25 cellular contexts compared by ENCODE assay signal in the genomic region with DNA sequence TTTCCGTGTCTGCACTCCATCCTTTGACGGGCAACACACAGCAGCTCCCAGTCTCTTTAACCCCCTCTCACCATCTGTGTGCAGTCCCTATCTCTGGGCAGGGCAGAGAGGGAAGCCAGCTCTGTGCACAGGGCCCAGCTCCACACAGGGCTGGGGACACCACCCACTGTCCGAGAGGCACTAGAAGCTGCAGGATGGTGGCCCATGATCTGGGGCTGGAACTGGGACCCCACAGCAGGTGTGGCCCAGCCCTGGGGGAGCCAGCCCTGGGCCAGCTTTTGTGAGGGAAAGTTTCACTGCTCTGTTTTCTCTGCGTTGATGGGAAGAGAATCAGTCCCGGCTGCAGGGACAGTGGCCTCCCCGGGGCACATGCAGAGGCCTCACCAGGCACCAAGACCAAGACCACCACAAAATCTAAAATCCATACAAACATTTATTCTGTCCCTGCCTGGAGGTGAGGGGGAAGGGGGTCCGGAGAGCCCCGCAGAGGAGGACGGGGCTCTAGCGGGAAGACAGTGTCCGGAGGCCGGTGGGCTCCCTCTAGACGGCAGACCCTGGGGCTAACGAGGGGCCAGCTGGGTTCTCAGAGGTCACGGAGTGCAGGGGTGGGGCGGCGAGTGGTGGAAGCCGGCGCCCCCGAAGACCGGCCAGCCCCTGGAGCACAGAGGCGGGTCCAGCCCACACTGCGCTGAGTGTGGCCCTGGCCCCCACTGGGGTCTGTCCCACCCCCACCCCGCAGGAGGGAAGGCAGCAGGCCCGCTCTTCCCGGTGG. TPM values are rescaled to one million over a fixed set of nuclear protein-coding genes. Genes with fewer than 3 reads are reported as not detected.
DNase-seq lines count a peak whose midpoint lies in the region; ATAC-seq and TF ChIP-seq lines count a peak whose summit lies in the region.
"Had no signal": no experiment of that assay in that cellular context is flagged by ENCODE, and none has a peak within 500 bp of the region (broad histone marks: within the 10 kb centered on the region; RNA-seq: fewer than 3 reads in every experiment).

No MANE protein-coding gene starts in this region.

- H3K4me2 ChIP-seq in mammary epithelial cell (ENCODE audit: insufficient read depth, low read depth, low read length) (no peak overlapping the region), HCT116 (ENCODE audit: low read length) (no peak overlapping the region)
- H3K4me2 ChIP-seq: GM23338, KMS-11 had no signal

- peaks cover 10% of the 10 kb centered on the region for H3K36me3 ChIP-seq in mammary epithelial cell (ENCODE audit: insufficient read depth, low read length)
- H3K36me3 ChIP-seq in HCT116 (ENCODE audit: control insufficient read depth in 1 of 2, insufficient read depth in 2 of 2, low read length in 2 of 2): peaks cover 12 to 15% of the 10 kb centered on the region in 2 experiments

- POLR2A ChIA-PET in MCF 10A (lab: Yijun Ruan, JAX) (interaction anchor here (0.6 to 1.2 kb wide), 2 partner anchors 11 to 31 kb away, joined by 3 read pairs; no protein-coding TSS in a partner anchor), HCT116 (lab: Charles Lee) (no interaction called here)

- no peak overlapping the region for H3K27ac Mint-ChIP-seq in MCF 10A (ENCODE audit: low read depth, unreplicated experiment)
- H3K27ac Mint-ChIP-seq in T-helper 17 cell: no peak overlapping the region
- H3K27ac Mint-ChIP-seq in stimulated activated naive B cell treated with anti-CD40 and anti-IgM and Interleukin-4, amounts not matched to agents 10 μg/mL and 1 μg/mL and 100 μg/mL, for 72 hours: peak overlapping the region; percentile 42
- H3K27ac Mint-ChIP-seq: B cell; GM23338; T-helper 1 cell treated with Interleukin-12 subunit alpha and Interleukin-12 subunit beta and Interleukin-4 antibody, amounts not matched to agents 30 μg/mL and 1 μg/mL, for 36 hours had no signal

- no peaks in the 10 kb centered on the region for H3K79me2 ChIP-seq in mammary epithelial cell (ENCODE audit: insufficient read depth, low read length)
- H3K79me2 ChIP-seq in HCT116 (ENCODE audit: insufficient read depth, low read length): no peaks in the 10 kb centered on the region

- no peak for ATAC-seq in HCT116
- no peak for ATAC-seq in T-helper 17 cell
- ATAC-seq in stimulated activated naive B cell treated with anti-CD40 and anti-IgM and Interleukin-4, amounts not matched to agents 10 μg/mL and 1 μg/mL and 100 μg/mL, for 72 hours (replicated peaks): no peak
- no peak for ATAC-seq in GM19035 (IDR thresholded peaks at IDR 0.05; ENCODE audit: unreplicated experiment)
- ATAC-seq: GM12878, GM23338, Right ventricle myocardium inferior had no signal

- in situ Hi-C loops in mammary epithelial cell (cut with MboI; ENCODE audit: low sequenced_read_pairs in 2 of 2): no loop called here

- no peak for TF ChIP-seq RAD21 in HCT116 (IDR thresholded peaks at IDR 0.05; ENCODE audit: low read depth)

- H3K27me3 ChIP-seq in mammary epithelial cell (ENCODE audit: insufficient read depth, low read length) (no peaks in the 10 kb centered on the region), HCT116 (ENCODE audit: insufficient read depth, low read length) (no peaks in the 10 kb centered on the region)
- H3K27me3 ChIP-seq: SJSA1 had no signal

- dilution Hi-C loops in mammary epithelial cell (cut with HindIII; ENCODE audit: low sequenced_read_pairs): no loop called here

- H3K4me1 Mint-ChIP-seq in MCF 10A (ENCODE audit: insufficient read depth, unreplicated experiment): peaks cover 16% of the 10 kb centered on the region
- peaks cover 12% of the 10 kb centered on the region for H3K4me1 Mint-ChIP-seq in T-helper 17 cell
- H3K4me1 Mint-ChIP-seq in stimulated activated naive B cell treated with anti-CD40 and anti-IgM and Interleukin-4, amounts not matched to agents 10 μg/mL and 1 μg/mL and 100 μg/mL, for 72 hours: peaks cover 17 to 18% of the 10 kb centered on the region in 2 donors

- intact Hi-C loops in mammary epithelial cell (cut with micrococcal nuclease) (loop anchor here (5.0 kb wide), 1 partner anchor 208 kb away; the partner anchor contains the start of gene UQCR11), MCF 10A (cut with micrococcal nuclease) (no loop called here), HCT116 (cut with micrococcal nuclease) (loop anchor here (5.0 to 10.0 kb wide), 2 partner anchors 143 to 210 kb away; partner anchors contain the start of gene UQCR11)

- H3K4me3 ChIP-seq in mammary epithelial cell (replicated peaks in 1 of 3; ENCODE audit: insufficient read depth in 1 of 3, low read depth in 2 of 3, low read length in 3 of 3) (no peak overlapping the region), HCT116 (replicated peaks in 1 of 2; ENCODE audit: low read depth in 1 of 2, low read length in 2 of 2) (no peak overlapping the region)
- H3K4me3 ChIP-seq: GM12878, GM23338, HAP-1, SJSA1 had no signal

- DNase-seq in mammary epithelial cell (no peak), MCF 10A (ENCODE audit: unreplicated experiment) (no peak), HCT116 (ENCODE audit: low read depth, low spot score) (no peak), T-helper 17 cell (no peak), hippocampal formation (lab: John Stamatoyannopoulos, UW) (no peak)
- DNase-seq in stimulated activated naive B cell treated with anti-CD40 and anti-IgM and Interleukin-4, amounts not matched to agents 10 μg/mL and 1 μg/mL and 100 μg/mL, for 72 hours: no peak
- DNase-seq: CD4-positive, CD25-positive, alpha-beta regulatory T cell; DMS79 treated with DMSO at 0.1 percent for 48 hours; NCI-H1105 treated with DMSO at 0.1 percent for 48 hours; NCI-H2029 treated with DMSO at 0.1 percent for 48 hours; NCI-H2171; NCI-H345; NCI-H524; NCI-H774; NK-92 treated with Interleukin-12 subunit alpha and Interleukin-12 subunit beta, amount 100 ng/mL, for 24 hours; OCI-M1 had no signal

- H3K4me3 Mint-ChIP-seq in MCF 10A (ENCODE audit: unreplicated experiment) (no peak overlapping the region), T-helper 17 cell (peak overlapping the region; percentile 28)
- no peak overlapping the region for H3K4me3 Mint-ChIP-seq in stimulated activated naive B cell treated with anti-CD40 and anti-IgM and Interleukin-4, amounts not matched to agents 10 μg/mL and 1 μg/mL and 100 μg/mL, for 72 hours
- H3K4me3 Mint-ChIP-seq: B cell; CD4-positive, CD25-positive, alpha-beta regulatory T cell; GM23338; T-helper 1 cell treated with Interleukin-12 subunit alpha and Interleukin-12 subunit beta and Interleukin-4 antibody, amounts not matched to agents 30 μg/mL and 1 μg/mL, for 36 hours had no signal

- H3K9me3 ChIP-seq in mammary epithelial cell (replicated peaks; ENCODE audit: insufficient read depth, low read length) (no peaks in the 10 kb centered on the region), HCT116 (ENCODE audit: control insufficient read depth in 1 of 2, insufficient read depth in 1 of 2, low read depth in 1 of 2, low read length in 2 of 2) (no peaks in the 10 kb centered on the region), T-helper 17 cell (ENCODE audit: control insufficient read depth, low read length, poor library complexity, severe bottlenecking) (no peaks in the 10 kb centered on the region)
- H3K9me3 ChIP-seq: HAP-1, SJSA1 had no signal

- BruUV-seq in mammary epithelial cell (replicated peaks; lab: Mats Ljungman, UMichigan): TSS peak; percentile 67
- no TSS peak for BruUV-seq in MCF 10A (replicated peaks; lab: Mats Ljungman, UMichigan)
- BruUV-seq in HCT116 (replicated peaks; lab: Mats Ljungman, UMichigan): TSS peak; percentile 18

- 89% methylated on average over 12 of the region's 26 CpGs for WGBS in mammary epithelial cell (ENCODE audit: low coverage, missing lambda C conversion rate)

- H3K27me3 Mint-ChIP-seq in MCF 10A (ENCODE audit: insufficient read depth, unreplicated experiment) (no peaks in the 10 kb centered on the region), T-helper 17 cell (no peaks in the 10 kb centered on the region)
- no peaks in the 10 kb centered on the region for H3K27me3 Mint-ChIP-seq in stimulated activated naive B cell treated with anti-CD40 and anti-IgM and Interleukin-4, amounts not matched to agents 10 μg/mL and 1 μg/mL and 100 μg/mL, for 72 hours
- H3K27me3 Mint-ChIP-seq: B cell; CD4-positive, CD25-positive, alpha-beta regulatory T cell had no signal

- H3K9me3 Mint-ChIP-seq in MCF 10A (ENCODE audit: unreplicated experiment): no peaks in the 10 kb centered on the region
- H3K9me3 Mint-ChIP-seq in stimulated activated naive B cell treated with anti-CD40 and anti-IgM and Interleukin-4, amounts not matched to agents 10 μg/mL and 1 μg/mL and 100 μg/mL, for 72 hours: no peaks in the 10 kb centered on the region
- H3K9me3 Mint-ChIP-seq: GM23338; T-helper 1 cell treated with Interleukin-12 subunit alpha and Interleukin-12 subunit beta and Interleukin-4 antibody, amounts not matched to agents 30 μg/mL and 1 μg/mL, for 36 hours had no signal

- no peaks in the 10 kb centered on the region for H3K9me2 ChIP-seq in HCT116 (ENCODE audit: insufficient read depth)

- H3K36me3 Mint-ChIP-seq in MCF 10A (ENCODE audit: insufficient read depth, unreplicated experiment): peaks cover 32% of the 10 kb centered on the region
- no peaks in the 10 kb centered on the region for H3K36me3 Mint-ChIP-seq in T-helper 17 cell (ENCODE audit: low read depth)
- peaks cover 13 to 14% of the 10 kb centered on the region in 2 donors for H3K36me3 Mint-ChIP-seq in stimulated activated naive B cell treated with anti-CD40 and anti-IgM and Interleukin-4, amounts not matched to agents 10 μg/mL and 1 μg/mL and 100 μg/mL, for 72 hours

- RAD21 ChIA-PET in HCT116 (lab: Charles Lee; ENCODE audit: low non-redundant PET in 1 of 2, low total read pairs in 2 of 2, uncharacterized antibody in 2 of 2, unreplicated experiment in 2 of 2): no interaction called here

- no peak overlapping the region for H3K27ac ChIP-seq in mammary epithelial cell (ENCODE audit: insufficient read depth, low read depth, low read length)
- H3K27ac ChIP-seq in HCT116 (ENCODE audit: low read depth, low read length): peak overlapping the region; percentile 1; the same call in 1 of the 2 replicates
- H3K27ac ChIP-seq: KMS-11, SJSA1 had no signal

- TF ChIP-seq CTCF in mammary epithelial cell (conservative IDR thresholded peaks at IDR 0.05 in 1 of 2, IDR thresholded peaks at IDR 0.05 in 1 of 2; ENCODE audit: extremely low read depth in 1 of 2, insufficient read depth in 1 of 2, low read depth in 1 of 2, low read length in 2 of 2) (no peak), MCF 10A (IDR thresholded peaks at IDR 0.05; ENCODE audit: unreplicated experiment) (no peak), HCT116 (IDR thresholded peaks at IDR 0.05 in 2 of 3, conservative IDR thresholded peaks at IDR 0.05 in 1 of 3; ENCODE audit: borderline replicate concordance in 1 of 3, insufficient read depth in 1 of 3, low read depth in 2 of 3, low read length in 2 of 3) (no peak)

- TF ChIP-seq POLR2A in HCT116 (IDR thresholded peaks at IDR 0.05; ENCODE audit: borderline replicate concordance, extremely low read depth, insufficient read depth, insufficient read length): no peak

- H4K20me1 ChIP-seq in mammary epithelial cell (ENCODE audit: insufficient read depth, low read length): no peaks in the 10 kb centered on the region
- H4K20me1 ChIP-seq in HCT116 (ENCODE audit: insufficient read depth): no peaks in the 10 kb centered on the region

- peaks cover 16% of the 10 kb centered on the region for H3K4me1 ChIP-seq in mammary epithelial cell (ENCODE audit: insufficient read depth, low read length)
- peaks cover 20 to 37% of the 10 kb centered on the region in 2 experiments for H3K4me1 ChIP-seq in HCT116 (ENCODE audit: control insufficient read depth in 1 of 2, insufficient read depth in 2 of 2, low read length in 2 of 2)

- H3K9ac ChIP-seq in mammary epithelial cell (ENCODE audit: insufficient read depth, low read length) (no peak overlapping the region), HCT116 (ENCODE audit: low read length) (no peak overlapping the region)
- H3K9ac ChIP-seq: KMS-11 had no signal

- no peak overlapping the region for H2AFZ ChIP-seq in mammary epithelial cell (ENCODE audit: low read depth, low read length)
- no peak overlapping the region for H2AFZ ChIP-seq in HCT116 (ENCODE audit: low read depth, low read length, poor library complexity, severe bottlenecking)
- H2AFZ ChIP-seq: GM23338 had no signal

- CTCF ChIA-PET in mammary epithelial cell (lab: Charles Lee; ENCODE audit: low non-redundant PET): no interaction called here
- CTCF ChIA-PET in MCF 10A (lab: Yijun Ruan, JAX): interaction anchor here (0.6 to 2.1 kb wide), 5 partner anchors 11 to 269 kb away, joined by 3 to 15 read pairs (median 7); no protein-coding TSS in a partner anchor
- CTCF ChIA-PET in HCT116 (lab: Charles Lee): interaction anchor here (1.9 kb wide), 1 partner anchor 11 kb away, joined by 9 read pairs; no protein-coding TSS in a partner anchor

RNA-seq across cellular contexts. Expression of gene ATP8B3, which starts 2.9 kb away (rescaled TPM):
- total RNA-seq in mammary epithelial cell (1 to 10 TPM; 1.0 to 2.7 TPM), MCF 10A (2022) (5.6 and 9.3 TPM in 2 replicates), HCT116 (2021; ENCODE audit: unreplicated experiment) (17.0 TPM), T-helper 17 cell (1 to 10 TPM; 4.6 to 6.0 TPM)
- polyA plus RNA-seq in mammary epithelial cell: 5.3 TPM
- polyA minus RNA-seq in mammary epithelial cell: 10.5 TPM
- 15.6 and 16.5 TPM in 2 replicates for polyA plus RNA-seq in HCT116 (2012)

RNA-seq across cellular contexts. Expression of gene REXO1, which starts 33.3 kb away (rescaled TPM):
- total RNA-seq in mammary epithelial cell (10 to 100 TPM; 11.3 to 41.0 TPM), MCF 10A (2022) (28.7 and 36.4 TPM in 2 replicates), HCT116 (2021; ENCODE audit: unreplicated experiment) (52.2 TPM), T-helper 17 cell (100 to 1,000 TPM in 1 of 2 donors, 10 to 100 TPM in 1; 98.7 to 107 TPM)
- 22.4 TPM for polyA plus RNA-seq in mammary epithelial cell
- polyA minus RNA-seq in mammary epithelial cell: 29.8 TPM
- polyA plus RNA-seq in HCT116 (2012): 37.4 and 54.0 TPM in 2 replicates

RNA-seq across cellular contexts. Expression of gene KLF16, which starts 48.4 kb away (rescaled TPM):
- 10 to 100 TPM; 13.7 to 56.2 TPM for total RNA-seq in mammary epithelial cell
- polyA plus RNA-seq in mammary epithelial cell: 11.9 TPM
- polyA minus RNA-seq in mammary epithelial cell: 11.0 TPM
- total RNA-seq in MCF 10A (2022): 27.0 and 45.5 TPM in 2 replicates
- 64.3 TPM for total RNA-seq in HCT116 (2021; ENCODE audit: unreplicated experiment)
- polyA plus RNA-seq in HCT116 (2012): 29.9 and 33.0 TPM in 2 replicates
- 10 to 100 TPM; 37.9 to 46.5 TPM for total RNA-seq in T-helper 17 cell
